ENCODE assay signal across 1 cellular context in genomic region chr21:35020902-35021301, GRCh38.
TF ChIP-seq lines count a peak whose summit lies in the region.

No MANE protein-coding gene starts in this region.

TF ChIP-seq in K562, 482 proteins besides CTCF, POLR2A, EP300 and RAD21 (continued from another document):
- TF ChIP-seq PKNOX1 (IDR thresholded peaks at IDR 0.05), result no peak
- TF ChIP-seq RFX7 (CRISPR knock-in tag; IDR thresholded peaks at IDR 0.05), result no peak
- no peak for TF ChIP-seq TFE3 (CRISPR knock-in tag; IDR thresholded peaks at IDR 0.05)
- no peak for TF ChIP-seq ZNF121 (CRISPR knock-in tag; conservative IDR thresholded peaks at IDR 0.05)
